In the genomic region with DNA sequence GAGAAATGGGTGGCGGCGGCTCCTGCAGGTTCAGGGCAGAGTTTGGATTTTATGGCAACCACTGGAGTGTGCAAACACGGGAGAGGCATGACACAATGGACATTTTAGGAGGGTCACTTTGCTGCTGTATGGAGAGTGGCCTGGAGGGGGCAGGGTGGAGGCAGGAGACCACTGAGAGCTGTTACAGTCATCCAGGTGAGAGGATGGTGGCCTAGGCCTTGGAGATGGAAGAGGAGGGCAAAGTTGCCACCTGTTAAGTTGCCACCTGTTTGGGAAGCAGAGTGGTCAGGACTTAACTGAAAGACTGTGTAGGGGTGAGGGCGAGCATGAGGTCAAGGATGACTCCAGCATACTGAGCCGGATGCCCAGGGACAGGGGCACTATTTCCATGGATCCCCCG, we compare ENCODE assay signal across 8 cellular contexts. TPM values are rescaled to one million over a fixed set of nuclear protein-coding genes. Genes with fewer than 3 reads are reported as not detected.
DNase-seq lines count a peak whose midpoint lies in the region; ATAC-seq and TF ChIP-seq lines count a peak whose summit lies in the region.

No MANE protein-coding gene starts in this region.

- H3K4me2 ChIP-seq in neural progenitor cell, result no peak overlapping the region

- H3K36me3 ChIP-seq in neural progenitor cell, result no peaks in the 10 kb centered on the region

- H3K9me3 ChIP-seq in neural progenitor cell (ENCODE audit: low read depth), result no peaks in the 10 kb centered on the region

- H3K27me3 ChIP-seq in neural progenitor cell, result peaks cover 6% of the 10 kb centered on the region

- peaks cover 4% of the 10 kb centered on the region for H3K4me1 ChIP-seq in neural progenitor cell

- H3K4me3 ChIP-seq in WI38 (ENCODE audit: low read depth, low read length) (no peak overlapping the region), neural progenitor cell (no peak overlapping the region)

- H3K9ac ChIP-seq in neural progenitor cell, result no peak overlapping the region

- H2AFZ ChIP-seq in neural progenitor cell (replicated peaks), result no peak overlapping the region

- TF ChIP-seq CTCF in WI38 (IDR thresholded peaks at IDR 0.05; ENCODE audit: low read depth, low read length) (peak; percentile 39), neural progenitor cell (IDR thresholded peaks at IDR 0.05) (peak; percentile 71)

- TF ChIP-seq EP300 in Ishikawa (IDR thresholded peaks at IDR 0.05; ENCODE audit: borderline replicate concordance), result no peak

- H3F3A ChIP-seq in neural progenitor cell (ENCODE audit: low read depth), result peaks cover 8% of the 10 kb centered on the region

- no peaks in the 10 kb centered on the region for H3K36me3 Mint-ChIP-seq in neural progenitor cell

- peak overlapping the region; percentile 78 for H3K4me3 Mint-ChIP-seq in neural progenitor cell

- DNase-seq in COLO668 (lab: John Stamatoyannopoulos, UW; ENCODE audit: unreplicated experiment) (peak; percentile 64), dermis blood vessel endothelial cell (peak; percentile 69), neural progenitor cell (ENCODE audit: low spot score) (peak; percentile 66), cerebellar nuclear complex (lab: John Stamatoyannopoulos, UW) (no peak)

- ATAC-seq in GM21390 (IDR thresholded peaks at IDR 0.05; ENCODE audit: unreplicated experiment), result no peak
- ATAC-seq in HG03097 (IDR thresholded peaks at IDR 0.05; ENCODE audit: low FRiP score, unreplicated experiment), result no peak

- no peaks in the 10 kb centered on the region for H3K9me3 Mint-ChIP-seq in neural progenitor cell

- no peak overlapping the region for H3K27ac ChIP-seq in neural progenitor cell

- H3K4me1 Mint-ChIP-seq in neural progenitor cell, result peaks cover 29% of the 10 kb centered on the region

- H3K27me3 Mint-ChIP-seq in neural progenitor cell (ENCODE audit: insufficient read depth, low read depth), result peaks cover 2% of the 10 kb centered on the region

- peaks cover 24% of the 10 kb centered on the region for H3K79me2 ChIP-seq in neural progenitor cell (ENCODE audit: low read depth)

- H3K27ac Mint-ChIP-seq in neural progenitor cell, result peak overlapping the region; percentile 6

- H4K20me1 ChIP-seq in neural progenitor cell (ENCODE audit: low read depth), result peaks cover 9% of the 10 kb centered on the region

- TF ChIP-seq RAD21 in Ishikawa (IDR thresholded peaks at IDR 0.05; ENCODE audit: low read depth), result peak; percentile 52

TF ChIP-seq in Ishikawa, 13 proteins besides CTCF, POLR2A, EP300 and RAD21:
- TF ChIP-seq FOXM1 (IDR thresholded peaks at IDR 0.05; ENCODE audit: borderline replicate concordance, low read depth), result no peak
- TF ChIP-seq EGR1 (IDR thresholded peaks at IDR 0.05), result no peak
- no peak for TF ChIP-seq TAF1 (IDR thresholded peaks at IDR 0.05; ENCODE audit: low read depth)
- no peak for TF ChIP-seq ZBTB7A (IDR thresholded peaks at IDR 0.05; ENCODE audit: low read depth)
- TF ChIP-seq, protein P1, sequence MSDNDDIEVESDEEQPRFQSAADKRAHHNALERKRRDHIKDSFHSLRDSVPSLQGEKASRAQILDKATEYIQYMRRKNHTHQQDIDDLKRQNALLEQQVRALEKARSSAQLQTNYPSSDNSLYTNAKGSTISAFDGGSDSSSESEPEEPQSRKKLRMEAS (IDR thresholded peaks at IDR 0.05), result no peak
- TF ChIP-seq TCF12 (IDR thresholded peaks at IDR 0.05; ENCODE audit: low read depth), result no peak
- TF ChIP-seq, protein P2, sequence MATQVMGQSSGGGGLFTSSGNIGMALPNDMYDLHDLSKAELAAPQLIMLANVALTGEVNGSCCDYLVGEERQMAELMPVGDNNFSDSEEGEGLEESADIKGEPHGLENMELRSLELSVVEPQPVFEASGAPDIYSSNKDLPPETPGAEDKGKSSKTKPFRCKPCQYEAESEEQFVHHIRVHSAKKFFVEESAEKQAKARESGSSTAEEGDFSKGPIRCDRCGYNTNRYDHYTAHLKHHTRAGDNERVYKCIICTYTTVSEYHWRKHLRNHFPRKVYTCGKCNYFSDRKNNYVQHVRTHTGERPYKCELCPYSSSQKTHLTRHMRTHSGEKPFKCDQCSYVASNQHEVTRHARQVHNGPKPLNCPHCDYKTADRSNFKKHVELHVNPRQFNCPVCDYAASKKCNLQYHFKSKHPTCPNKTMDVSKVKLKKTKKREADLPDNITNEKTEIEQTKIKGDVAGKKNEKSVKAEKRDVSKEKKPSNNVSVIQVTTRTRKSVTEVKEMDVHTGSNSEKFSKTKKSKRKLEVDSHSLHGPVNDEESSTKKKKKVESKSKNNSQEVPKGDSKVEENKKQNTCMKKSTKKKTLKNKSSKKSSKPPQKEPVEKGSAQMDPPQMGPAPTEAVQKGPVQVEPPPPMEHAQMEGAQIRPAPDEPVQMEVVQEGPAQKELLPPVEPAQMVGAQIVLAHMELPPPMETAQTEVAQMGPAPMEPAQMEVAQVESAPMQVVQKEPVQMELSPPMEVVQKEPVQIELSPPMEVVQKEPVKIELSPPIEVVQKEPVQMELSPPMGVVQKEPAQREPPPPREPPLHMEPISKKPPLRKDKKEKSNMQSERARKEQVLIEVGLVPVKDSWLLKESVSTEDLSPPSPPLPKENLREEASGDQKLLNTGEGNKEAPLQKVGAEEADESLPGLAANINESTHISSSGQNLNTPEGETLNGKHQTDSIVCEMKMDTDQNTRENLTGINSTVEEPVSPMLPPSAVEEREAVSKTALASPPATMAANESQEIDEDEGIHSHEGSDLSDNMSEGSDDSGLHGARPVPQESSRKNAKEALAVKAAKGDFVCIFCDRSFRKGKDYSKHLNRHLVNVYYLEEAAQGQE (IDR thresholded peaks at IDR 0.05; ENCODE audit: low read depth), result no peak
- TF ChIP-seq CEBPB (IDR thresholded peaks at IDR 0.05), result no peak
TF ChIP-seq in Ishikawa: peak in this region for 0.

RNA-seq across cellular contexts. Expression of a gene that starts 2.3 kb away (rescaled TPM):
- 5.2 and 5.6 TPM in 2 replicates for total RNA-seq in dermis blood vessel endothelial cell
- 10.4 and 37.5 TPM in 2 replicates for total RNA-seq in neural progenitor cell (ENCODE audit: low replicate concordance)

RNA-seq across cellular contexts. Expression of a gene that starts 12.2 kb away (rescaled TPM):
- total RNA-seq in dermis blood vessel endothelial cell (297 and 318 TPM in 2 replicates), neural progenitor cell (ENCODE audit: low replicate concordance) (102 and 189 TPM in 2 replicates)

RNA-seq across cellular contexts. Expression of a gene that starts 14.4 kb away (rescaled TPM):
- total RNA-seq in dermis blood vessel endothelial cell (0.34 and 0.42 TPM in 2 replicates), neural progenitor cell (ENCODE audit: low replicate concordance) (0.15 and 1.1 TPM in 2 replicates)

RNA-seq across cellular contexts. Expression of a gene that starts 16.1 kb away (rescaled TPM):
- total RNA-seq in dermis blood vessel endothelial cell, result 2.0 and 3.0 TPM in 2 replicates
- total RNA-seq in neural progenitor cell (ENCODE audit: low replicate concordance), result 2.0 and 3.7 TPM in 2 replicates

RNA-seq across cellular contexts. Expression of a gene that starts 26.0 kb away (rescaled TPM):
- total RNA-seq in dermis blood vessel endothelial cell (0.17 and 0.23 TPM in 2 replicates), neural progenitor cell (ENCODE audit: low replicate concordance) (0.22 and 0.52 TPM in 2 replicates)

Comparison
In these comparisons a context has a peak if more than half of its experiments do, and no peak if none do; other contexts are left out.
1. DNase-seq: peak in COLO668 (single experiment), dermis blood vessel endothelial cell (single experiment) and neural progenitor cell (single experiment); none in cerebellar nuclear complex (0 of 2).